ENCODE assay signal across 13 cellular contexts in the genomic region with DNA sequence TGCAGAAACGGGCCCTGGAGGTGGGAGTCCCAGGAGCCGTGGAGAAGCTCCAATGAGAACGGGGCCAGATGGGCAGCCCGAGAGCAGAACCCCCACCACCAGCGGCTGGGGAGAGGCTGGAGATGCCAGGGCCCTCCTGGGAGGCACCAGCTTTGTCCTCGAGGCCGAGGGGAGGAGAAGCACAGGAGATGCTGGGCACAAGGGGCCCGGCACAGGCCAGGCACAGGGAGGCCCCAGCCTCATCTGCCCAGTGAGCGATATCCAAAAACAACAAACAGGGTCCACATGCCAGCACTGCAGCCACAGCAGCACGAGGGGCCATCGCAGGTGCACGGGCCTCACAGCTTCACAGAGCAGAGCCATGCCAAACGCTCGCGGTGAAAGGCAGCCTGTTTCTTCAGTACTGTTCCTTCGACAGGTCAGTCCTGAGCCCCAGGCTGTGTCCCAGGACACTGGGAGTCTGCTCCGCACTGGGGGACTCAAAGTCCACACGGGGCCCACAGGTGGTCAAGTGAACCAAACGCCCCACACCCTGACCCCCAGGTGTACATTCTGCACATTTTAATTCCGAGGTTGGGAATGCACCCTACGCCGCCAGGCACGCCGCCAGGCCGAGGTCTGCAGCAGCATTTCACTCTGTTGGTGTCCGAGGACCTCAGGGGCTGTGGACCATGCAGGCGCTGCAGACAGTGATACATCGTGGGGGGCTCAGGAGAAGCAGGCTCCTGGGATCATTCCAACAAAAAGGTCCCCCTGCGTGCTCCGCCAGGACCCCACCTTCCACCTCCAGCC. TPM values are rescaled to one million over a fixed set of nuclear protein-coding genes. Genes with fewer than 3 reads are reported as not detected.
DNase-seq lines count a peak whose midpoint lies in the region; ATAC-seq and TF ChIP-seq lines count a peak whose summit lies in the region.
"Had no signal": no experiment of that assay in that cellular context is flagged by ENCODE, and none has a peak within 500 bp of the region (broad histone marks: within the 10 kb centered on the region; RNA-seq: fewer than 3 reads in every experiment).

No MANE protein-coding gene starts in this region.

- peaks cover 0 to 37% (median 0%) of the 10 kb centered on the region in 12 donors for H3K4me1 ChIP-seq in heart left ventricle

- H3K9me3 ChIP-seq in heart left ventricle = no peaks in the 10 kb centered on the region
- H3K9me3 ChIP-seq: heart right ventricle had no signal

- peak; percentile 20 for DNase-seq in activated naive CD8-positive, alpha-beta T cell treated with anti-CD3 and anti-CD28 coated beads, Interleukin-2, amount 10 ng/mL, durations not matched to agents 7 days and 5 days
- no peak for DNase-seq in activated naive CD8-positive, alpha-beta T cell treated with anti-CD3 and anti-CD28 coated beads for 36 hours
- DNase-seq in heart left ventricle (peak in 4 of 5 donors; percentile 11 to 51 (median 18)), omental fat pad (ENCODE audit: low spot score) (peak; percentile 19), foreskin fibroblast (no peak), NCI-H2196 treated with DMSO at 0.1 percent for 48 hours (lab: John Stamatoyannopoulos, UW; ENCODE audit: unreplicated experiment) (no peak), AG20443 (ENCODE audit: low spot score) (no peak), nucleus accumbens (lab: John Stamatoyannopoulos, UW) (no peak)
- DNase-seq: activated naive CD4-positive, alpha-beta T cell treated with anti-CD3 and anti-CD28 coated beads for 36 hours; dermis blood vessel endothelial cell; naive B cell; NCI-H1436 treated with DMSO at 0.1 percent for 48 hours had no signal

- POLR2A ChIA-PET in activated naive CD8-positive, alpha-beta T cell treated with anti-CD3 and anti-CD28 coated beads, Interleukin-2, amount 10 ng/mL, durations not matched to agents 7 days and 5 days (lab: Charles Lee) = no interaction called here

- no peak overlapping the region for H3K4me3 Mint-ChIP-seq in activated naive CD8-positive, alpha-beta T cell treated with anti-CD3 and anti-CD28 coated beads, Interleukin-2, amount 10 ng/mL, durations not matched to agents 7 days and 5 days
- no peak overlapping the region for H3K4me3 Mint-ChIP-seq in activated naive CD8-positive, alpha-beta T cell treated with anti-CD3 and anti-CD28 coated beads for 36 hours
- H3K4me3 Mint-ChIP-seq: activated naive CD4-positive, alpha-beta T cell treated with anti-CD3 and anti-CD28 coated beads for 36 hours; naive B cell had no signal

- H3K36me3 Mint-ChIP-seq in activated naive CD8-positive, alpha-beta T cell treated with anti-CD3 and anti-CD28 coated beads, Interleukin-2, amount 10 ng/mL, durations not matched to agents 7 days and 5 days = no peaks in the 10 kb centered on the region
- peaks cover 7% of the 10 kb centered on the region for H3K36me3 Mint-ChIP-seq in activated naive CD8-positive, alpha-beta T cell treated with anti-CD3 and anti-CD28 coated beads for 36 hours

- TF ChIP-seq POLR2A in heart left ventricle (IDR thresholded peaks at IDR 0.05) = no peak

- no peaks in the 10 kb centered on the region for H3K27me3 Mint-ChIP-seq in activated naive CD8-positive, alpha-beta T cell treated with anti-CD3 and anti-CD28 coated beads, Interleukin-2, amount 10 ng/mL, durations not matched to agents 7 days and 5 days
- H3K27me3 Mint-ChIP-seq in activated naive CD8-positive, alpha-beta T cell treated with anti-CD3 and anti-CD28 coated beads for 36 hours = no peaks in the 10 kb centered on the region
- H3K27me3 Mint-ChIP-seq: naive B cell had no signal

- WGBS in heart left ventricle, 4 donors = 85 to 92% (median 87%) methylated on average over 23 to 30 of the region's 30 CpGs

- H3K27ac Mint-ChIP-seq in activated naive CD8-positive, alpha-beta T cell treated with anti-CD3 and anti-CD28 coated beads, Interleukin-2, amount 10 ng/mL, durations not matched to agents 7 days and 5 days = no peak overlapping the region
- H3K27ac Mint-ChIP-seq in activated naive CD8-positive, alpha-beta T cell treated with anti-CD3 and anti-CD28 coated beads for 36 hours = no peak overlapping the region
- H3K27ac Mint-ChIP-seq: activated naive CD4-positive, alpha-beta T cell treated with anti-CD3 and anti-CD28 coated beads for 36 hours had no signal

- TF ChIP-seq CTCF in heart left ventricle (IDR thresholded peaks at IDR 0.05) (no peak), omental fat pad (IDR thresholded peaks at IDR 0.05) (no peak), foreskin fibroblast (IDR thresholded peaks at IDR 0.05; ENCODE audit: low read depth, low read length) (no peak)

- no peaks in the 10 kb centered on the region for H3K27me3 ChIP-seq in heart left ventricle
- H3K27me3 ChIP-seq: heart right ventricle had no signal

- intact Hi-C loops in heart left ventricle (cut with DNase I) = no loop called here

- H3K4me3 ChIP-seq in heart left ventricle = no peak overlapping the region
- no peak overlapping the region for H3K4me3 ChIP-seq in foreskin fibroblast (ENCODE audit: low read depth in 1 of 2, low read length in 2 of 2)
- H3K4me3 ChIP-seq: heart right ventricle had no signal

- H3K9me3 Mint-ChIP-seq in activated naive CD8-positive, alpha-beta T cell treated with anti-CD3 and anti-CD28 coated beads, Interleukin-2, amount 10 ng/mL, durations not matched to agents 7 days and 5 days = no peaks in the 10 kb centered on the region
- H3K9me3 Mint-ChIP-seq in activated naive CD8-positive, alpha-beta T cell treated with anti-CD3 and anti-CD28 coated beads for 36 hours = no peaks in the 10 kb centered on the region
- H3K9me3 Mint-ChIP-seq: activated naive CD4-positive, alpha-beta T cell treated with anti-CD3 and anti-CD28 coated beads for 36 hours; naive B cell had no signal

- H3K4me1 Mint-ChIP-seq in activated naive CD8-positive, alpha-beta T cell treated with anti-CD3 and anti-CD28 coated beads, Interleukin-2, amount 10 ng/mL, durations not matched to agents 7 days and 5 days = peaks cover 15% of the 10 kb centered on the region
- peaks cover 25% of the 10 kb centered on the region for H3K4me1 Mint-ChIP-seq in activated naive CD8-positive, alpha-beta T cell treated with anti-CD3 and anti-CD28 coated beads for 36 hours

- no peak overlapping the region for H3K27ac ChIP-seq in heart left ventricle
- H3K27ac ChIP-seq: heart right ventricle had no signal

- H3K36me3 ChIP-seq in heart left ventricle = peaks cover 0 to 57% (median 9%) of the 10 kb centered on the region in 9 donors

- ATAC-seq in activated naive CD8-positive, alpha-beta T cell treated with anti-CD3 and anti-CD28 coated beads, Interleukin-2, amount 10 ng/mL, durations not matched to agents 7 days and 5 days (ENCODE audit: low read depth) = no peak
- ATAC-seq in heart left ventricle (no peak), omental fat pad (ENCODE audit: low FRiP score) (no peak)
- ATAC-seq: heart right ventricle had no signal

RNA-seq across cellular contexts. Expression of a gene that starts 9.5 kb away (rescaled TPM):
- total RNA-seq in activated naive CD8-positive, alpha-beta T cell treated with anti-CD3 and anti-CD28 coated beads, Interleukin-2, amount 10 ng/mL, durations not matched to agents 7 days and 5 days = 10 to 100 TPM; 70.8 to 72.2 TPM
- total RNA-seq in activated naive CD8-positive, alpha-beta T cell treated with anti-CD3 and anti-CD28 coated beads for 36 hours = 10 to 100 TPM; 49.4 to 49.6 TPM
- total RNA-seq in heart left ventricle (10 to 100 TPM in 4 of 9 donors, 1 to 10 TPM in 5; 8.2 to 30.6 (median 9.9) TPM), omental fat pad (10 to 100 TPM; 22.3 to 37.1 (median 34.5) TPM)
- 10 to 100 TPM in 1 of 2 donors, 1 to 10 TPM in 1; 9.6 to 21.9 TPM for polyA plus RNA-seq in heart left ventricle

Comparison
In these comparisons a context has a peak if more than half of its experiments do, and no peak if none do; other contexts are left out.
1. DNase-seq: peak in activated naive CD8-positive, alpha-beta T cell treated with anti-CD3 and anti-CD28 coated beads, Interleukin-2, amount 10 ng/mL, durations not matched to agents 7 days and 5 days (single experiment), heart left ventricle (4 of 5) and omental fat pad (single experiment); none in activated naive CD8-positive, alpha-beta T cell treated with anti-CD3 and anti-CD28 coated beads for 36 hours (single experiment), foreskin fibroblast (0 of 2), NCI-H2196 treated with DMSO at 0.1 percent for 48 hours (single experiment), AG20443 (single experiment) and nucleus accumbens (0 of 56).